ENCODE assay signal across 7 cellular contexts in the genomic region with DNA sequence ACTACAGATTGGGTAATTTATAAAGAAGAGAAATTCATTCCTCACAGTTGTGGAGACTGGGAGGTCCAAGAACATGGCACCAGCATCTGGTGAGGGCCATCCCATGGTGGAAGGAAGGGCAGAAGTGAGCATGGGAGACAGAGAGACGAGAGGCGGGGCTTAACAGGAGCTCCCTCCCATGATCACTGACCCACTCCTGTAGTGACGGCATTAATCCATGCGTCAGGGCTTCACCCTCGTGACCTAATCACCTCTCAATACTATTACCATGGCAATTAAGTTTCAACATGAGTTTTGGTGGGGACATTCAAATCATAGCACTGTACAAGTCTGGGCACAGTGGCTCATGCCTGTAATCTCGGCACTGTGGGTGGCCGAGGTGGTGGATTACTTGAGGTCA. TPM values are rescaled to one million over a fixed set of nuclear protein-coding genes. Genes with fewer than 3 reads are reported as not detected.
"Had no signal": no experiment of that assay in that cellular context is flagged by ENCODE, and none has a peak within 500 bp of the region (broad histone marks: within the 10 kb centered on the region; RNA-seq: fewer than 3 reads in every experiment).

No MANE protein-coding gene starts in this region.

- H3K9ac ChIP-seq: GM23248 had no signal

- H3K27ac ChIP-seq: GM23248, HL-60 had no signal

- H2AFZ ChIP-seq: GM23248 had no signal

- ATAC-seq: HepG2 had no signal

- DNase-seq: GM23248, GOT3, H7, KG1 had no signal

- H3K9me3 ChIP-seq: HAP-1 had no signal

- FAIRE-seq: HepG2 had no signal

- H3K4me3 ChIP-seq: GM23248, HAP-1 had no signal

- H3K4me1 ChIP-seq: HAP-1 had no signal

RNA-seq across cellular contexts. Expression of a gene that starts 27.8 kb away (rescaled TPM):
- total RNA-seq: HepG2 had no signal
